1 cellular context compared by ENCODE assay signal in genomic region chr3:14125193-14126016, GRCh38.
TF ChIP-seq lines count a peak whose summit lies in the region.

No MANE protein-coding gene starts in this region.

TF ChIP-seq in K562, 482 proteins besides CTCF, POLR2A, EP300 and RAD21 (continued from another document and continues in another):
- TF ChIP-seq UBTF (IDR thresholded peaks at IDR 0.05; ENCODE audit: borderline replicate concordance in 1 of 2, low read depth in 2 of 2, low read length in 2 of 2) (no peak; a peak in 1 of 4 replicates), PRDM10 (IDR thresholded peaks at IDR 0.05; ENCODE audit: partially characterized antibody) (peak; percentile 66), PHF8 (IDR thresholded peaks at IDR 0.05; ENCODE audit: borderline replicate concordance, low read length) (no peak; the same call in 1 of the 2 replicates), TSHZ1 (CRISPR knock-in tag; IDR thresholded peaks at IDR 0.05) (no peak), PURB (CRISPR knock-in tag; IDR thresholded peaks at IDR 0.05; ENCODE audit: low read depth) (no peak), FOXK1 (CRISPR knock-in tag; IDR thresholded peaks at IDR 0.05; ENCODE audit: borderline replicate concordance) (peak; percentile 14; the same call in 1 of the 2 replicates), RHOXF2B (CRISPR knock-in tag; conservative IDR thresholded peaks at IDR 0.05) (no peak), HBP1 (CRISPR knock-in tag; IDR thresholded peaks at IDR 0.05) (no peak), ATF6 (CRISPR knock-in tag; IDR thresholded peaks at IDR 0.05) (no peak), ZNF232 (CRISPR knock-in tag; IDR thresholded peaks at IDR 0.05) (0 out of 2 replicates have a peak, but pooled peaks have one; percentile 59), RBM25 (IDR thresholded peaks at IDR 0.05; ENCODE audit: low read depth, low read length, severe bottlenecking) (peak; percentile 6), ZNF197 (CRISPR knock-in tag; IDR thresholded peaks at IDR 0.05; ENCODE audit: low read depth) (no peak), ZNF354B (CRISPR knock-in tag; IDR thresholded peaks at IDR 0.05) (no peak), ZNF174 (CRISPR knock-in tag; IDR thresholded peaks at IDR 0.05) (no peak), MTA2 (IDR thresholded peaks at IDR 0.05; ENCODE audit: low read depth) (no peak), PRMT5 (CRISPR knock-in tag; IDR thresholded peaks at IDR 0.05) (peak; percentile 82), CBFA2T2 (conservative IDR thresholded peaks at IDR 0.05) (no peak), RNF2 (IDR thresholded peaks at IDR 0.05) (0 out of 2 replicates have a peak, but pooled peaks have one; percentile 3), ZNF217 (CRISPR knock-in tag; IDR thresholded peaks at IDR 0.05) (no peak), RCOR1 (IDR thresholded peaks at IDR 0.05; ENCODE audit: borderline replicate concordance in 1 of 2, low read depth in 2 of 2, low read length in 2 of 2) (no peak; a peak in 1 of 4 replicates), ZBTB49 (CRISPR knock-in tag; IDR thresholded peaks at IDR 0.05; ENCODE audit: borderline replicate concordance) (peak; percentile 72; the same call in 1 of the 2 replicates), DEAF1 (CRISPR knock-in tag; IDR thresholded peaks at IDR 0.05) (no peak), STAT6 (CRISPR knock-in tag; IDR thresholded peaks at IDR 0.05) (0 out of 2 replicates have a peak, but pooled peaks have one; percentile 25), SRSF1 (IDR thresholded peaks at IDR 0.05; ENCODE audit: low read depth, low read length) (no peak), CHD1 (IDR thresholded peaks at IDR 0.05; ENCODE audit: low read length) (peak; percentile 58), HINFP (tag; conservative IDR thresholded peaks at IDR 0.05; ENCODE audit: low read depth) (0 out of 2 replicates have a peak, but pooled peaks have one; percentile 50), ZNF431 (CRISPR knock-in tag; IDR thresholded peaks at IDR 0.05) (peak; percentile 58; the same call in 1 of the 2 replicates), ZNF263 (CRISPR knock-in tag; IDR thresholded peaks at IDR 0.05; ENCODE audit: borderline replicate concordance) (peak; percentile 88), ETV1 (tag; conservative IDR thresholded peaks at IDR 0.05; ENCODE audit: low read depth) (no peak), COPS2 (conservative IDR thresholded peaks at IDR 0.05) (no peak), MAX (CRISPR knock-in tag; IDR thresholded peaks at IDR 0.05) (no peak), TBP (optimal IDR thresholded peaks at IDR 0.05; ENCODE audit: low read depth, low read length) (peak; percentile 34), CC2D1A (IDR thresholded peaks at IDR 0.05) (0 out of 2 replicates have a peak, but pooled peaks have one; percentile 15)
